Comparison of ENCODE assay signal across 16 cellular contexts in the genomic region with DNA sequence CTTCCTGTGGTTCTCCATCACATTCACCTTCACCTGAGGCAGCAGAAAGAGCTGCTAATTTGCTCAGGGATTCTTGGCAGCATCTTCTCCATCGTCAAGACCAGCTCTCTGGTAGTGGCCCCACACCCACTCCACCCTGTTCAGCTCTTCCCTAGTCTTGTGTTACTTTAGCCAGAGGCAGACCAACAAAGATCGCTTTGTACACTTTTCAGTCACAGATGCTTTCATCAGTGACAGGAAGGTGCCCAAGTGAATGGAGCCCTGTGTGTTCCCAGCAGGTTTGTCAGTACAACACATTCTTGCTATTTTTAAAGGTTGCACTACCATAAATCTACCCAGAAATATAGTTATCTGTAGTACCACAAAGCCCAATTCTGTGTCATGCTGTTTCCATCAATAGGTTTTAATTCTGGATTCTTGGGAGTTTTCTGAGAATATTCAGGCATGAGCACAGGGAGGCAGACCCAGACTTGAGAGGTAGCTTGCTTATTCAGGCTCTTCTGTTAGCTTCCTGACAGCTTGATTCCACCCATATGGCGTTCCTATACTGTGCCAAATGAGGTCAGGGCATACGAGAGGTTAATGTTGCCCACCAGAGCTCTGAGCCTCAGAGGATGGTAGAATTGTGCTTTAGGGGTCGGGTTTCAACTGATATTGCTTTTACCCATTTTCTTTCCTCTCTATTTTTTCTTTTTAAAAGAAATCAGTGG.
"Had no signal": no experiment of that assay in that cellular context is flagged by ENCODE, and none has a peak within 500 bp of the region (broad histone marks: within the 10 kb centered on the region; RNA-seq: fewer than 3 reads in every experiment).

No MANE protein-coding gene starts in this region.

- H3K4me1 Mint-ChIP-seq: naive B cell; stimulated activated naive B cell treated with anti-CD40 and anti-IgM and Interleukin-4, amounts not matched to agents 10 μg/mL and 1 μg/mL and 100 μg/mL, for 72 hours had no signal

- H2AFZ ChIP-seq: parathyroid adenoma had no signal

- H3K4me1 ChIP-seq: ascending aorta, gastrocnemius medialis, parathyroid adenoma had no signal

- H3K9ac ChIP-seq: parathyroid adenoma had no signal

- H3K4me3 ChIP-seq: ascending aorta, gastrocnemius medialis, thyroid gland had no signal

- H3K36me3 ChIP-seq: ascending aorta, gastrocnemius medialis, neutrophil, thyroid gland had no signal

- H3K27ac Mint-ChIP-seq: activated CD4-positive, alpha-beta T cell treated with anti-CD3 and anti-CD28 coated beads, Interleukin-2, amount 10 ng/mL, durations not matched to agents 24 days and 14 days; activated CD8-positive, alpha-beta T cell treated with anti-CD3 and anti-CD28 coated beads, Interleukin-2, amount 10 ng/mL, durations not matched to agents 7 days and 5 days; activated naive CD8-positive, alpha-beta T cell treated with anti-CD3 and anti-CD28 coated beads, Interleukin-2, amount 50 U/mL, for 24 hours; naive B cell; stimulated activated naive B cell treated with anti-CD40 and anti-IgM and Interleukin-4, amounts not matched to agents 10 μg/mL and 1 μg/mL and 100 μg/mL, for 72 hours had no signal

- H3K4me3 Mint-ChIP-seq: activated CD4-positive, alpha-beta T cell treated with anti-CD3 and anti-CD28 coated beads, Interleukin-2, amount 10 ng/mL, durations not matched to agents 24 days and 14 days; activated CD8-positive, alpha-beta T cell treated with anti-CD3 and anti-CD28 coated beads, Interleukin-2, amount 10 ng/mL, durations not matched to agents 7 days and 5 days; activated naive CD8-positive, alpha-beta T cell treated with anti-CD3 and anti-CD28 coated beads, Interleukin-2, amount 50 U/mL, for 24 hours; naive B cell; stimulated activated naive B cell treated with anti-CD40 and anti-IgM and Interleukin-4, amounts not matched to agents 10 μg/mL and 1 μg/mL and 100 μg/mL, for 72 hours had no signal

- H3K27ac ChIP-seq: ascending aorta, gastrocnemius medialis, neutrophil, parathyroid adenoma, thyroid gland had no signal

- H3K27me3 ChIP-seq: ascending aorta, gastrocnemius medialis, neutrophil, thyroid gland had no signal

- DNase-seq: activated CD4-positive, alpha-beta T cell treated with anti-CD3 and anti-CD28 coated beads, Interleukin-2, amount 10 ng/mL, durations not matched to agents 24 days and 14 days; activated CD4-positive, CD25-positive, alpha-beta regulatory T cell; activated CD8-positive, alpha-beta memory T cell treated with anti-CD3 and anti-CD28 coated beads, Interleukin-2, amount 50 U/mL, for 4 hours; activated CD8-positive, alpha-beta T cell treated with anti-CD3 and anti-CD28 coated beads, Interleukin-2, amount 10 ng/mL, durations not matched to agents 7 days and 5 days; activated gamma-delta T cell treated with Interleukin-2 at 50 U/mL for 16 hours; activated naive CD8-positive, alpha-beta T cell treated with anti-CD3 and anti-CD28 coated beads, Interleukin-2, amount 50 U/mL, for 24 hours; gastrocnemius medialis; left colon; naive B cell; stimulated activated CD4-positive, alpha-beta T cell treated with anti-CD3 and anti-CD28 coated beads, Interleukin-2, amount 100 ng/mL, for 48 hours; stimulated activated naive B cell treated with anti-CD40 and anti-IgM and Interleukin-4, amounts not matched to agents 10 μg/mL and 1 μg/mL and 100 μg/mL, for 72 hours; T-helper 2 cell; thyroid gland had no signal

- H3K79me2 ChIP-seq: parathyroid adenoma had no signal

- H3K9me3 ChIP-seq: ascending aorta, gastrocnemius medialis, neutrophil, thyroid gland had no signal

- H3K36me3 Mint-ChIP-seq: naive B cell; stimulated activated naive B cell treated with anti-CD40 and anti-IgM and Interleukin-4, amounts not matched to agents 10 μg/mL and 1 μg/mL and 100 μg/mL, for 72 hours had no signal

- H3K9me3 Mint-ChIP-seq: activated CD4-positive, alpha-beta T cell treated with anti-CD3 and anti-CD28 coated beads, Interleukin-2, amount 10 ng/mL, durations not matched to agents 24 days and 14 days; activated naive CD8-positive, alpha-beta T cell treated with anti-CD3 and anti-CD28 coated beads, Interleukin-2, amount 50 U/mL, for 24 hours; naive B cell; stimulated activated naive B cell treated with anti-CD40 and anti-IgM and Interleukin-4, amounts not matched to agents 10 μg/mL and 1 μg/mL and 100 μg/mL, for 72 hours had no signal

- H3K27me3 Mint-ChIP-seq: activated CD4-positive, alpha-beta T cell treated with anti-CD3 and anti-CD28 coated beads, Interleukin-2, amount 10 ng/mL, durations not matched to agents 24 days and 14 days; activated naive CD8-positive, alpha-beta T cell treated with anti-CD3 and anti-CD28 coated beads, Interleukin-2, amount 50 U/mL, for 24 hours had no signal
